In the genomic region with DNA sequence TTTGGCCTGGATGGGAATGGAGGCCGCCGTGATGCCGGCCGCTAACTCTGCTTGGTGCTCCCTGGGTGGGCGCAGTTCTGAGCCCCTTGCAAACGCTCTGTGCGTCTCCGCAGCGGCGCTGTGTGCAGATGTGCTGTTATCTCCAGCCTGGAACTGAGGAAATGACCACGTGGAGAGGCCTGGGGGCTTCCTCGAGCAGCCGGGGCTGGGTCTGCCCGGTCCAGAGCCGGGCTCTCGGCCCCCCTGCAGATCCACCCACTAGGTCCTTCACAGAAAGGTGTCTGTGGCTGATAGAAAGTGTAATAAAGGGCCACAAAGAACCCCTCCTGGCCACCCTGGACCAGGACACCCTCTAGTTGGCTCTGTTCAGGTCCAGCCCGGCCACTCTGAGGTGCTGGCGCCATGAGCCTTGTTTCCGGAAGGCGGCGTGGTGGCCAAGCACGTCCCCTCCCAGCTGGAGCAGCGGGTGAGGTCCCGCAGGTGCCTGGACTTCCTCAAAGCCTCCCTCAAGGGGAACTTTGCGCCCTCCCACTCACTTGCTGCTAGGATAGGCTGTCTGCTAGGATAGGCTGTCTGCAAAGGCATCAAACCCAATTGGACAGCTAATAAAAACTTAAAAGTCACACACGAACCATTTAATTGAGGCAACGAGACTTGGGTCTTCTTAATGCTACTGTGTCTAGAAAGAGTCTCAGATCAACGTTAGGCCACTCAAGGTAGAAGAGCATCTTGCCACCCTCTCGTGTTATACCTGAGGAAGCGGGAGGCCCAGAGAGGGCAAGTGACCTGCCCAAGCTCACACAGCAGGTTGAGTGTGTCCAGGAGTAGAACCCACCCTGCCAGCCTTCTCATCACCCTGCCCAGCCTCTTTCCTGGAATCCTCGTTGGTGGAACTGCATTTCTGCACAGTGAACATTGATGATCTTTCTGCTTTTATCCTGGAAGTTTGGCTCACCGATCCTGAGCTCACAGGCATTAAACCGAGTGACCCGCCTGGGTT, we compare ENCODE assay signal across 17 cellular contexts.
DNase-seq lines count a peak whose midpoint lies in the region; ATAC-seq and TF ChIP-seq lines count a peak whose summit lies in the region.
"Had no signal": no experiment of that assay in that cellular context is flagged by ENCODE, and none has a peak within 500 bp of the region (broad histone marks: within the 10 kb centered on the region; RNA-seq: fewer than 3 reads in every experiment).

No MANE protein-coding gene starts in this region.

- H3K4me1 ChIP-seq in heart right ventricle (peaks cover 0 to 54% (median 15%) of the 10 kb centered on the region in 9 donors), endodermal cell (ENCODE audit: control insufficient read depth, insufficient read depth, low read length) (no peaks in the 10 kb centered on the region), spleen (peaks cover 0 to 16% (median 11%) of the 10 kb centered on the region in 6 donors)
- H3K4me1 ChIP-seq: colonic mucosa, gastrocnemius medialis had no signal

- intact Hi-C loops in heart right ventricle (cut with DNase I) (loop anchor here in 5 of 10 donors (10.0 kb wide), 5 partner anchors 194 to 644 kb away; a partner anchor contains a TSS), cardiac septum (cut with DNase I) (no loop called here), spleen (cut with DNase I; ENCODE audit: low total_unique reads) (no loop called here)

- H3K27me3 Mint-ChIP-seq in endodermal cell (ENCODE audit: insufficient read depth), result no peaks in the 10 kb centered on the region

- peak; percentile 48 for DNase-seq in heart right ventricle
- DNase-seq in cardiac septum (ENCODE audit: low spot score), result no peak
- no peak for DNase-seq in endodermal cell
- no peak for DNase-seq in spleen
- DNase-seq in stimulated activated CD4-positive, alpha-beta T cell treated with anti-CD3 and anti-CD28 coated beads, Interleukin-12 subunit alpha, Interleukin-12 subunit beta, amount 100 ng/mL, for 4 hours, result no peak
- DNase-seq in C1 segment of cervical spinal cord (lab: John Stamatoyannopoulos, UW), result no peak
- no peak for DNase-seq in stimulated activated CD4-positive, alpha-beta T cell treated with anti-CD3 and anti-CD28 coated beads, Interleukin-2, amount 100 ng/mL, for 48 hours
- DNase-seq: colonic mucosa; gastrocnemius medialis; IMR-90; NCI-H1048; NCI-H2107; NCI-H526; stimulated activated CD4-positive, alpha-beta T cell treated with anti-CD3 and anti-CD28 coated beads, Interleukin-1b, Interleukin-23, amount 100 ng/mL, for 48 hours; WERI-Rb-1 had no signal

- WGBS in heart right ventricle, 2 donors, result 64 to 73% methylated on average over 34 of the region's 34 CpGs
- WGBS in endodermal cell (ENCODE audit: insufficient coverage in 1 of 2, insufficient read length in 1 of 2), 2 experiments, result 87 to 92% methylated on average over 13 to 34 of the region's 34 CpGs
- WGBS in spleen, 5 donors, result 36 to 48% (median 41%) methylated on average over 31 to 34 of the region's 34 CpGs

- H3K27me3 ChIP-seq in heart right ventricle (peaks cover 0 to 22% (median 0%) of the 10 kb centered on the region in 7 donors), endodermal cell (ENCODE audit: control insufficient read depth, insufficient read depth, low read length, poor library complexity, severe bottlenecking) (no peaks in the 10 kb centered on the region), spleen (replicated peaks in 1 of 7) (peaks cover 0 to 25% (median 0%) of the 10 kb centered on the region in 7 donors)
- H3K27me3 ChIP-seq: colonic mucosa, gastrocnemius medialis had no signal

- TF ChIP-seq CTCF in heart right ventricle (IDR thresholded peaks at IDR 0.05) (peak in 1 of 9 donors; percentile 31), endodermal cell (conservative IDR thresholded peaks at IDR 0.05) (no peak), spleen (IDR thresholded peaks at IDR 0.05 in 8 of 11, conservative IDR thresholded peaks at IDR 0.05 in 3 of 11) (no peak)

- no peak overlapping the region for H3K4me3 Mint-ChIP-seq in endodermal cell
- H3K4me3 Mint-ChIP-seq: nephron had no signal

- H3K9me3 Mint-ChIP-seq in endodermal cell, result no peaks in the 10 kb centered on the region
- H3K9me3 Mint-ChIP-seq: nephron had no signal

- peak in 6 of 8 donors; percentile 14 to 66 (median 37) for ATAC-seq in heart right ventricle
- ATAC-seq in HG03095 (IDR thresholded peaks at IDR 0.05; ENCODE audit: unreplicated experiment), result peak; percentile 44
- ATAC-seq: gastrocnemius medialis had no signal

- H3K9me3 ChIP-seq in heart right ventricle (no peaks in the 10 kb centered on the region), endodermal cell (ENCODE audit: control insufficient read depth, low read length) (no peaks in the 10 kb centered on the region), spleen (no peaks in the 10 kb centered on the region)
- H3K9me3 ChIP-seq: colonic mucosa, gastrocnemius medialis had no signal

- H3K27ac Mint-ChIP-seq in endodermal cell, result peak overlapping the region; percentile 9

- TF ChIP-seq POLR2A in spleen (IDR thresholded peaks at IDR 0.05), result no peak

- H3K4me1 Mint-ChIP-seq in endodermal cell, result no peaks in the 10 kb centered on the region

- peaks cover 18% of the 10 kb centered on the region for H3K36me3 Mint-ChIP-seq in endodermal cell (ENCODE audit: low read depth)

- H3K4me3 ChIP-seq in heart right ventricle (no peak overlapping the region), endodermal cell (ENCODE audit: low read length) (no peak overlapping the region), spleen (no peak overlapping the region)
- H3K4me3 ChIP-seq: colonic mucosa, gastrocnemius medialis had no signal

- H3K9ac ChIP-seq in endodermal cell (ENCODE audit: extremely low read depth, low read length, poor library complexity, severe bottlenecking), result no peak overlapping the region

- H3K27ac ChIP-seq in heart right ventricle (peak overlapping the region in 8 of 10 donors; percentile 4 to 77 (median 64)), endodermal cell (ENCODE audit: low read depth, low read length) (no peak overlapping the region), spleen (peak overlapping the region in 5 of 8 donors; percentile 17 to 74 (median 65))
- H3K27ac ChIP-seq: colonic mucosa, gastrocnemius medialis, WERI-Rb-1 had no signal

- H3K36me3 ChIP-seq in heart right ventricle (peaks cover 0 to 70% (median 7%) of the 10 kb centered on the region in 9 donors), endodermal cell (ENCODE audit: control insufficient read depth, insufficient read depth, low read length) (peaks cover 14% of the 10 kb centered on the region), spleen (peaks cover 0 to 57% (median 3%) of the 10 kb centered on the region in 6 donors)
- H3K36me3 ChIP-seq: colonic mucosa, gastrocnemius medialis, WERI-Rb-1 had no signal

Comparison
In these comparisons a context has a peak if more than half of its experiments do, and no peak if none do; other contexts are left out.
1. DNase-seq: peak in heart right ventricle (2 of 2); none in cardiac septum (single experiment), endodermal cell (single experiment), spleen (single experiment), stimulated activated CD4-positive, alpha-beta T cell treated with anti-CD3 and anti-CD28 coated beads, Interleukin-12 subunit alpha, Interleukin-12 subunit beta, amount 100 ng/mL, for 4 hours (single experiment), C1 segment of cervical spinal cord (0 of 14) and stimulated activated CD4-positive, alpha-beta T cell treated with anti-CD3 and anti-CD28 coated beads, Interleukin-2, amount 100 ng/mL, for 48 hours (0 of 2).